In the genomic region with DNA sequence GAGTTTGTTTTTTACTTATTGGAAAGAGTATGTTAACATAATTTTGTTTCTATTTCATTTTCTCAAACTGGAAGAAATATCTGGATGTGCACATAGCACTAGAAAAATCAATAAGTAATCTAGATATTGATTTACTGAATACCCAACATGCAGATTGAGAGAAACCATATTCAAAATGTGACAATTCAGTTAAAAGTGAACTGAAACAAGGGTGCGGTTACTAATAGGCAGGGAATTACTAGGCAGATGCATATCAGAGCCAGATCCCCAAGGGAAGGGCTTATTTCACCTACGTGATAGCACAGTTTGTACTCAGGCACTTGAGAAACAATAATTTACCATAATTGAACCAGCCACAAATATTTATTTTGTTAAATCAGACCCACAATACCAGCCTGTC, we compare ENCODE assay signal across 1 cellular context.
TF ChIP-seq lines count a peak whose summit lies in the region.

No MANE protein-coding gene starts in this region.

TF ChIP-seq in GM12878, 131 proteins besides CTCF, POLR2A, EP300 and RAD21 (continues in another document):
- TF ChIP-seq, protein P1, sequence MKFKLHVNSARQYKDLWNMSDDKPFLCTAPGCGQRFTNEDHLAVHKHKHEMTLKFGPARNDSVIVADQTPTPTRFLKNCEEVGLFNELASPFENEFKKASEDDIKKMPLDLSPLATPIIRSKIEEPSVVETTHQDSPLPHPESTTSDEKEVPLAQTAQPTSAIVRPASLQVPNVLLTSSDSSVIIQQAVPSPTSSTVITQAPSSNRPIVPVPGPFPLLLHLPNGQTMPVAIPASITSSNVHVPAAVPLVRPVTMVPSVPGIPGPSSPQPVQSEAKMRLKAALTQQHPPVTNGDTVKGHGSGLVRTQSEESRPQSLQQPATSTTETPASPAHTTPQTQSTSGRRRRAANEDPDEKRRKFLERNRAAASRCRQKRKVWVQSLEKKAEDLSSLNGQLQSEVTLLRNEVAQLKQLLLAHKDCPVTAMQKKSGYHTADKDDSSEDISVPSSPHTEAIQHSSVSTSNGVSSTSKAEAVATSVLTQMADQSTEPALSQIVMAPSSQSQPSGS (IDR thresholded peaks at IDR 0.05; ENCODE audit: low read length) = peak; percentile 53
- TF ChIP-seq, protein P2, sequence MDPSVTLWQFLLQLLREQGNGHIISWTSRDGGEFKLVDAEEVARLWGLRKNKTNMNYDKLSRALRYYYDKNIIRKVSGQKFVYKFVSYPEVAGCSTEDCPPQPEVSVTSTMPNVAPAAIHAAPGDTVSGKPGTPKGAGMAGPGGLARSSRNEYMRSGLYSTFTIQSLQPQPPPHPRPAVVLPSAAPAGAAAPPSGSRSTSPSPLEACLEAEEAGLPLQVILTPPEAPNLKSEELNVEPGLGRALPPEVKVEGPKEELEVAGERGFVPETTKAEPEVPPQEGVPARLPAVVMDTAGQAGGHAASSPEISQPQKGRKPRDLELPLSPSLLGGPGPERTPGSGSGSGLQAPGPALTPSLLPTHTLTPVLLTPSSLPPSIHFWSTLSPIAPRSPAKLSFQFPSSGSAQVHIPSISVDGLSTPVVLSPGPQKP (IDR thresholded peaks at IDR 0.05; ENCODE audit: low read depth, low read length) = no peak
- TF ChIP-seq, protein P3, sequence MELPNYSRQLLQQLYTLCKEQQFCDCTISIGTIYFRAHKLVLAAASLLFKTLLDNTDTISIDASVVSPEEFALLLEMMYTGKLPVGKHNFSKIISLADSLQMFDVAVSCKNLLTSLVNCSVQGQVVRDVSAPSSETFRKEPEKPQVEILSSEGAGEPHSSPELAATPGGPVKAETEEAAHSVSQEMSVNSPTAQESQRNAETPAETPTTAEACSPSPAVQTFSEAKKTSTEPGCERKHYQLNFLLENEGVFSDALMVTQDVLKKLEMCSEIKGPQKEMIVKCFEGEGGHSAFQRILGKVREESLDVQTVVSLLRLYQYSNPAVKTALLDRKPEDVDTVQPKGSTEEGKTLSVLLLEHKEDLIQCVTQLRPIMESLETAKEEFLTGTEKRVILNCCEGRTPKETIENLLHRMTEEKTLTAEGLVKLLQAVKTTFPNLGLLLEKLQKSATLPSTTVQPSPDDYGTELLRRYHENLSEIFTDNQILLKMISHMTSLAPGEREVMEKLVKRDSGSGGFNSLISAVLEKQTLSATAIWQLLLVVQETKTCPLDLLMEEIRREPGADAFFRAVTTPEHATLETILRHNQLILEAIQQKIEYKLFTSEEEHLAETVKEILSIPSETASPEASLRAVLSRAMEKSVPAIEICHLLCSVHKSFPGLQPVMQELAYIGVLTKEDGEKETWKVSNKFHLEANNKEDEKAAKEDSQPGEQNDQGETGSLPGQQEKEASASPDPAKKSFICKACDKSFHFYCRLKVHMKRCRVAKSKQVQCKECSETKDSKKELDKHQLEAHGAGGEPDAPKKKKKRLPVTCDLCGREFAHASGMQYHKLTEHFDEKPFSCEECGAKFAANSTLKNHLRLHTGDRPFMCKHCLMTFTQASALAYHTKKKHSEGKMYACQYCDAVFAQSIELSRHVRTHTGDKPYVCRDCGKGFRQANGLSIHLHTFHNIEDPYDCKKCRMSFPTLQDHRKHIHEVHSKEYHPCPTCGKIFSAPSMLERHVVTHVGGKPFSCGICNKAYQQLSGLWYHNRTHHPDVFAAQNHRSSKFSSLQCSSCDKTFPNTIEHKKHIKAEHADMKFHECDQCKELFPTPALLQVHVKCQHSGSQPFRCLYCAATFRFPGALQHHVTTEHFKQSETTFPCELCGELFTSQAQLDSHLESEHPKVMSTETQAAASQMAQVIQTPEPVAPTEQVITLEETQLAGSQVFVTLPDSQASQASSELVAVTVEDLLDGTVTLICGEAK (IDR thresholded peaks at IDR 0.05; ENCODE audit: borderline replicate concordance) = no peak
- TF ChIP-seq SPI1 (IDR thresholded peaks at IDR 0.05; ENCODE audit: borderline replicate concordance, insufficient read depth, low read depth, low read length) = peak; percentile 94
- TF ChIP-seq POLR2AphosphoS2 (IDR thresholded peaks at IDR 0.05; ENCODE audit: low read depth, low read length) = no peak
- TF ChIP-seq, protein P4, sequence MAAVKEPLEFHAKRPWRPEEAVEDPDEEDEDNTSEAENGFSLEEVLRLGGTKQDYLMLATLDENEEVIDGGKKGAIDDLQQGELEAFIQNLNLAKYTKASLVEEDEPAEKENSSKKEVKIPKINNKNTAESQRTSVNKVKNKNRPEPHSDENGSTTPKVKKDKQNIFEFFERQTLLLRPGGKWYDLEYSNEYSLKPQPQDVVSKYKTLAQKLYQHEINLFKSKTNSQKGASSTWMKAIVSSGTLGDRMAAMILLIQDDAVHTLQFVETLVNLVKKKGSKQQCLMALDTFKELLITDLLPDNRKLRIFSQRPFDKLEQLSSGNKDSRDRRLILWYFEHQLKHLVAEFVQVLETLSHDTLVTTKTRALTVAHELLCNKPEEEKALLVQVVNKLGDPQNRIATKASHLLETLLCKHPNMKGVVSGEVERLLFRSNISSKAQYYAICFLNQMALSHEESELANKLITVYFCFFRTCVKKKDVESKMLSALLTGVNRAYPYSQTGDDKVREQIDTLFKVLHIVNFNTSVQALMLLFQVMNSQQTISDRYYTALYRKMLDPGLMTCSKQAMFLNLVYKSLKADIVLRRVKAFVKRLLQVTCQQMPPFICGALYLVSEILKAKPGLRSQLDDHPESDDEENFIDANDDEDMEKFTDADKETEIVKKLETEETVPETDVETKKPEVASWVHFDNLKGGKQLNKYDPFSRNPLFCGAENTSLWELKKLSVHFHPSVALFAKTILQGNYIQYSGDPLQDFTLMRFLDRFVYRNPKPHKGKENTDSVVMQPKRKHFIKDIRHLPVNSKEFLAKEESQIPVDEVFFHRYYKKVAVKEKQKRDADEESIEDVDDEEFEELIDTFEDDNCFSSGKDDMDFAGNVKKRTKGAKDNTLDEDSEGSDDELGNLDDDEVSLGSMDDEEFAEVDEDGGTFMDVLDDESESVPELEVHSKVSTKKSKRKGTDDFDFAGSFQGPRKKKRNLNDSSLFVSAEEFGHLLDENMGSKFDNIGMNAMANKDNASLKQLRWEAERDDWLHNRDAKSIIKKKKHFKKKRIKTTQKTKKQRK (IDR thresholded peaks at IDR 0.05; ENCODE audit: low read depth, low read length) = no peak
- TF ChIP-seq ZNF274 (IDR thresholded peaks at IDR 0.05; ENCODE audit: insufficient read depth, insufficient read length) = no peak
- no peak for TF ChIP-seq CBX5 (IDR thresholded peaks at IDR 0.05; ENCODE audit: low read depth)
- TF ChIP-seq NFIC (IDR thresholded peaks at IDR 0.05; ENCODE audit: low read depth, low read length) = peak; percentile 62
- no peak for TF ChIP-seq FOXK2 (IDR thresholded peaks at IDR 0.05)
- TF ChIP-seq, protein P5, sequence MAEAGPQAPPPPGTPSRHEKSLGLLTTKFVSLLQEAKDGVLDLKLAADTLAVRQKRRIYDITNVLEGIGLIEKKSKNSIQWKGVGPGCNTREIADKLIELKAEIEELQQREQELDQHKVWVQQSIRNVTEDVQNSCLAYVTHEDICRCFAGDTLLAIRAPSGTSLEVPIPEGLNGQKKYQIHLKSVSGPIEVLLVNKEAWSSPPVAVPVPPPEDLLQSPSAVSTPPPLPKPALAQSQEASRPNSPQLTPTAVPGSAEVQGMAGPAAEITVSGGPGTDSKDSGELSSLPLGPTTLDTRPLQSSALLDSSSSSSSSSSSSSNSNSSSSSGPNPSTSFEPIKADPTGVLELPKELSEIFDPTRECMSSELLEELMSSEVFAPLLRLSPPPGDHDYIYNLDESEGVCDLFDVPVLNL (IDR thresholded peaks at IDR 0.05; ENCODE audit: low read depth, low read length) = no peak
- TF ChIP-seq, protein P6, sequence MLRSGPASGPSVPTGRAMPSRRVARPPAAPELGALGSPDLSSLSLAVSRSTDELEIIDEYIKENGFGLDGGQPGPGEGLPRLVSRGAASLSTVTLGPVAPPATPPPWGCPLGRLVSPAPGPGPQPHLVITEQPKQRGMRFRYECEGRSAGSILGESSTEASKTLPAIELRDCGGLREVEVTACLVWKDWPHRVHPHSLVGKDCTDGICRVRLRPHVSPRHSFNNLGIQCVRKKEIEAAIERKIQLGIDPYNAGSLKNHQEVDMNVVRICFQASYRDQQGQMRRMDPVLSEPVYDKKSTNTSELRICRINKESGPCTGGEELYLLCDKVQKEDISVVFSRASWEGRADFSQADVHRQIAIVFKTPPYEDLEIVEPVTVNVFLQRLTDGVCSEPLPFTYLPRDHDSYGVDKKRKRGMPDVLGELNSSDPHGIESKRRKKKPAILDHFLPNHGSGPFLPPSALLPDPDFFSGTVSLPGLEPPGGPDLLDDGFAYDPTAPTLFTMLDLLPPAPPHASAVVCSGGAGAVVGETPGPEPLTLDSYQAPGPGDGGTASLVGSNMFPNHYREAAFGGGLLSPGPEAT (IDR thresholded peaks at IDR 0.05; ENCODE audit: low read depth) = peak; percentile 66; the same call in 1 of the 2 replicates
- TF ChIP-seq EED (IDR thresholded peaks at IDR 0.05; ENCODE audit: low read depth) = peak; percentile 81
- TF ChIP-seq, protein P7, sequence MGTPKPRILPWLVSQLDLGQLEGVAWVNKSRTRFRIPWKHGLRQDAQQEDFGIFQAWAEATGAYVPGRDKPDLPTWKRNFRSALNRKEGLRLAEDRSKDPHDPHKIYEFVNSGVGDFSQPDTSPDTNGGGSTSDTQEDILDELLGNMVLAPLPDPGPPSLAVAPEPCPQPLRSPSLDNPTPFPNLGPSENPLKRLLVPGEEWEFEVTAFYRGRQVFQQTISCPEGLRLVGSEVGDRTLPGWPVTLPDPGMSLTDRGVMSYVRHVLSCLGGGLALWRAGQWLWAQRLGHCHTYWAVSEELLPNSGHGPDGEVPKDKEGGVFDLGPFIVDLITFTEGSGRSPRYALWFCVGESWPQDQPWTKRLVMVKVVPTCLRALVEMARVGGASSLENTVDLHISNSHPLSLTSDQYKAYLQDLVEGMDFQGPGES (IDR thresholded peaks at IDR 0.05) = no peak
- TF ChIP-seq NFXL1 (IDR thresholded peaks at IDR 0.05; ENCODE audit: borderline replicate concordance) = no peak
- no peak for TF ChIP-seq RFX5 (IDR thresholded peaks at IDR 0.05; ENCODE audit: low read depth, low read length)
- TF ChIP-seq RB1 (IDR thresholded peaks at IDR 0.05; ENCODE audit: borderline replicate concordance) = no peak
- TF ChIP-seq, protein P8, sequence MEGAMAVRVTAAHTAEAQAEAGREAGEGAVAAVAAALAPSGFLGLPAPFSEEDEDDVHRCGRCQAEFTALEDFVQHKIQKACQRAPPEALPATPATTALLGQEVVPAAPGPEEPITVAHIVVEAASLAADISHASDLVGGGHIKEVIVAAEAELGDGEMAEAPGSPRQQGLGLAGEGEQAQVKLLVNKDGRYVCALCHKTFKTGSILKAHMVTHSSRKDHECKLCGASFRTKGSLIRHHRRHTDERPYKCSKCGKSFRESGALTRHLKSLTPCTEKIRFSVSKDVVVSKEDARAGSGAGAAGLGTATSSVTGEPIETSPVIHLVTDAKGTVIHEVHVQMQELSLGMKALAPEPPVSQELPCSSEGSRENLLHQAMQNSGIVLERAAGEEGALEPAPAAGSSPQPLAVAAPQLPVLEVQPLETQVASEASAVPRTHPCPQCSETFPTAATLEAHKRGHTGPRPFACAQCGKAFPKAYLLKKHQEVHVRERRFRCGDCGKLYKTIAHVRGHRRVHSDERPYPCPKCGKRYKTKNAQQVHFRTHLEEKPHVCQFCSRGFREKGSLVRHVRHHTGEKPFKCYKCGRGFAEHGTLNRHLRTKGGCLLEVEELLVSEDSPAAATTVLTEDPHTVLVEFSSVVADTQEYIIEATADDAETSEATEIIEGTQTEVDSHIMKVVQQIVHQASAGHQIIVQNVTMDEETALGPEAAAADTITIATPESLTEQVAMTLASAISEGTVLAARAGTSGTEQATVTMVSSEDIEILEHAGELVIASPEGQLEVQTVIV (IDR thresholded peaks at IDR 0.05; ENCODE audit: borderline replicate concordance, partially characterized antibody) = no peak
- TF ChIP-seq MXI1 (IDR thresholded peaks at IDR 0.05; ENCODE audit: low read depth, low read length) = no peak
- TF ChIP-seq IKZF2 (IDR thresholded peaks at IDR 0.05) = peak; percentile 88 to 90
- no peak for TF ChIP-seq RAD51 (IDR thresholded peaks at IDR 0.05)
- no peak for TF ChIP-seq RBBP5 (conservative IDR thresholded peaks at IDR 0.05)
- TF ChIP-seq, protein P9, sequence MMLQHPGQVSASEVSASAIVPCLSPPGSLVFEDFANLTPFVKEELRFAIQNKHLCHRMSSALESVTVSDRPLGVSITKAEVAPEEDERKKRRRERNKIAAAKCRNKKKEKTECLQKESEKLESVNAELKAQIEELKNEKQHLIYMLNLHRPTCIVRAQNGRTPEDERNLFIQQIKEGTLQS (IDR thresholded peaks at IDR 0.05; ENCODE audit: borderline replicate concordance, extremely low read depth, low read depth, low read length) = no peak
- TF ChIP-seq NFYA (IDR thresholded peaks at IDR 0.05; ENCODE audit: borderline replicate concordance, low read depth, low read length) = no peak
- no peak for TF ChIP-seq NR2C2 (IDR thresholded peaks at IDR 0.05; ENCODE audit: borderline replicate concordance, control insufficient read depth, insufficient read length, low read depth)
- TF ChIP-seq, protein P10, sequence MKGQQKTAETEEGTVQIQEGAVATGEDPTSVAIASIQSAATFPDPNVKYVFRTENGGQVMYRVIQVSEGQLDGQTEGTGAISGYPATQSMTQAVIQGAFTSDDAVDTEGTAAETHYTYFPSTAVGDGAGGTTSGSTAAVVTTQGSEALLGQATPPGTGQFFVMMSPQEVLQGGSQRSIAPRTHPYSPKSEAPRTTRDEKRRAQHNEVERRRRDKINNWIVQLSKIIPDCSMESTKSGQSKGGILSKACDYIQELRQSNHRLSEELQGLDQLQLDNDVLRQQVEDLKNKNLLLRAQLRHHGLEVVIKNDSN (IDR thresholded peaks at IDR 0.05; ENCODE audit: borderline replicate concordance, extremely low read length, insufficient read depth, low read depth, low read length) = no peak
- TF ChIP-seq SIX5 (IDR thresholded peaks at IDR 0.05; ENCODE audit: low read depth, low read length, severe bottlenecking) = no peak
- TF ChIP-seq, protein P11, sequence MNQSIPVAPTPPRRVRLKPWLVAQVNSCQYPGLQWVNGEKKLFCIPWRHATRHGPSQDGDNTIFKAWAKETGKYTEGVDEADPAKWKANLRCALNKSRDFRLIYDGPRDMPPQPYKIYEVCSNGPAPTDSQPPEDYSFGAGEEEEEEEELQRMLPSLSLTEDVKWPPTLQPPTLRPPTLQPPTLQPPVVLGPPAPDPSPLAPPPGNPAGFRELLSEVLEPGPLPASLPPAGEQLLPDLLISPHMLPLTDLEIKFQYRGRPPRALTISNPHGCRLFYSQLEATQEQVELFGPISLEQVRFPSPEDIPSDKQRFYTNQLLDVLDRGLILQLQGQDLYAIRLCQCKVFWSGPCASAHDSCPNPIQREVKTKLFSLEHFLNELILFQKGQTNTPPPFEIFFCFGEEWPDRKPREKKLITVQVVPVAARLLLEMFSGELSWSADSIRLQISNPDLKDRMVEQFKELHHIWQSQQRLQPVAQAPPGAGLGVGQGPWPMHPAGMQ (IDR thresholded peaks at IDR 0.05; ENCODE audit: borderline replicate concordance) = no peak
- TF ChIP-seq ETV6 (conservative IDR thresholded peaks at IDR 0.05 in 1 of 2, IDR thresholded peaks at IDR 0.05 in 1 of 2; ENCODE audit: borderline replicate concordance in 1 of 2, low read depth in 1 of 2) = no peak
- TF ChIP-seq, protein P12, sequence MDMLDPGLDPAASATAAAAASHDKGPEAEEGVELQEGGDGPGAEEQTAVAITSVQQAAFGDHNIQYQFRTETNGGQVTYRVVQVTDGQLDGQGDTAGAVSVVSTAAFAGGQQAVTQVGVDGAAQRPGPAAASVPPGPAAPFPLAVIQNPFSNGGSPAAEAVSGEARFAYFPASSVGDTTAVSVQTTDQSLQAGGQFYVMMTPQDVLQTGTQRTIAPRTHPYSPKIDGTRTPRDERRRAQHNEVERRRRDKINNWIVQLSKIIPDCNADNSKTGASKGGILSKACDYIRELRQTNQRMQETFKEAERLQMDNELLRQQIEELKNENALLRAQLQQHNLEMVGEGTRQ (IDR thresholded peaks at IDR 0.05; ENCODE audit: borderline replicate concordance, low read depth, low read length) = no peak
- no peak for TF ChIP-seq CHD4 (IDR thresholded peaks at IDR 0.05)
- TF ChIP-seq NRF1 (conservative IDR thresholded peaks at IDR 0.05; ENCODE audit: low read depth, low read length) = no peak
- TF ChIP-seq ASH2L (IDR thresholded peaks at IDR 0.05; ENCODE audit: borderline replicate concordance, low read depth) = no peak
- 0 out of 2 replicates have a peak, but pooled peaks have one; percentile 75 for TF ChIP-seq STAT3 (IDR thresholded peaks at IDR 0.05; ENCODE audit: low read depth, low read length)
- no peak for TF ChIP-seq KAT2A (conservative IDR thresholded peaks at IDR 0.05; ENCODE audit: control insufficient read depth, low read depth, low read length)
